ENCODE assay signal across 10 cellular contexts in the genomic region with DNA sequence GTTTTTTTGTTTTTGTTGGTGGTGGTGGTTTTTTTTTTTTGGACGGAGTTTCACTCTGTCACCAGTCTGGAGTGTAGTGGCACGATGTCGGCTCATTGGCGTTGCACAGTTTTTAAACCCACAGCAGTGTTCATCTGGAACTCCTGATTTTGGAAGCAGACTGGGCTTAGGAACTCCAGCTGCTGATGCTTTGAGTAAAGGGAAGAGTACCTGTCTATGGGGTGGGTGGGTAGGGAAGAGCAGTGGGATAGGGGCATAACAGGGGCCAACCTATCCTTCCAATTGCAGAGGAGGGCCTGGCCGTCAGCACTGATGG. TPM values are rescaled to one million over a fixed set of nuclear protein-coding genes. Genes with fewer than 3 reads are reported as not detected.
DNase-seq lines count a peak whose midpoint lies in the region; ATAC-seq and TF ChIP-seq lines count a peak whose summit lies in the region.
"Had no signal": no experiment of that assay in that cellular context is flagged by ENCODE, and none has a peak within 500 bp of the region (broad histone marks: within the 10 kb centered on the region; RNA-seq: fewer than 3 reads in every experiment).

No MANE protein-coding gene starts in this region.

- CTCF ChIA-PET in CD4-positive, alpha-beta memory T cell (lab: Charles Lee; ENCODE audit: partially characterized antibody): no interaction called here

- H3K9ac ChIP-seq in NT2/D1 (ENCODE audit: insufficient read length, low read depth): no peak overlapping the region

- TF ChIP-seq CTCF in psoas muscle (IDR thresholded peaks at IDR 0.05): no peak

- WGBS in psoas muscle, 3 donors: 27 to 58% (median 44%) methylated on average over 5 of the region's 5 CpGs

- POLR2A ChIA-PET in CD4-positive, alpha-beta memory T cell (lab: Charles Lee; ENCODE audit: partially characterized antibody): no interaction called here

- H3K9me3 ChIP-seq in CD4-positive, alpha-beta memory T cell (ENCODE audit: control insufficient read depth in 1 of 2, low read length in 2 of 2): no peaks in the 10 kb centered on the region
- H3K9me3 ChIP-seq in NT2/D1 (ENCODE audit: insufficient read depth, low read length) (no peaks in the 10 kb centered on the region), psoas muscle (no peaks in the 10 kb centered on the region)

- intact Hi-C loops in CD4-positive, alpha-beta memory T cell (cut with micrococcal nuclease): loop anchor here (5.0 kb wide), 2 partner anchors 34 to 1031 kb away; no protein-coding TSS in a partner anchor
- intact Hi-C loops in psoas muscle (cut with DNase I): no loop called here

- peak overlapping the region; percentile 86 to 97 (median 94) for H3K27ac Mint-ChIP-seq in CD4-positive, alpha-beta memory T cell
- peak overlapping the region; percentile 92 to 96 for H3K27ac Mint-ChIP-seq in effector memory CD8-positive, alpha-beta T cell

- peaks cover 41 to 64% (median 52%) of the 10 kb centered on the region in 4 donors for H3K4me1 Mint-ChIP-seq in CD4-positive, alpha-beta memory T cell
- H3K4me1 Mint-ChIP-seq in effector memory CD8-positive, alpha-beta T cell (ENCODE audit: low read depth in 2 of 2): peaks cover 60 to 65% of the 10 kb centered on the region in 2 donors

- no peak for ATAC-seq in effector memory CD8-positive, alpha-beta T cell (replicated peaks)
- ATAC-seq in psoas muscle (no peak), HG02588 (IDR thresholded peaks at IDR 0.05; ENCODE audit: unreplicated experiment) (no peak), left lobe of liver (no peak), GM18868 (IDR thresholded peaks at IDR 0.05; ENCODE audit: unreplicated experiment) (no peak)

- no peaks in the 10 kb centered on the region for H3K36me3 ChIP-seq in CD4-positive, alpha-beta memory T cell (ENCODE audit: insufficient read depth, low read length)
- H3K36me3 ChIP-seq in NT2/D1 (ENCODE audit: insufficient read depth, insufficient read length, low read length) (peaks cover 19% of the 10 kb centered on the region), psoas muscle (ENCODE audit: insufficient read depth in 1 of 2, low read depth in 1 of 2) (no peaks in the 10 kb centered on the region)

- peaks cover 54% of the 10 kb centered on the region for H3K4me1 ChIP-seq in CD4-positive, alpha-beta memory T cell (ENCODE audit: insufficient read depth, low read length)
- H3K4me1 ChIP-seq in NT2/D1 (ENCODE audit: insufficient read depth, insufficient read length): peaks cover 11% of the 10 kb centered on the region
- H3K4me1 ChIP-seq in psoas muscle: peaks cover 45% of the 10 kb centered on the region

- H3K9me3 Mint-ChIP-seq in CD4-positive, alpha-beta memory T cell: no peaks in the 10 kb centered on the region
- no peaks in the 10 kb centered on the region for H3K9me3 Mint-ChIP-seq in effector memory CD8-positive, alpha-beta T cell

- H3K4me3 Mint-ChIP-seq in CD4-positive, alpha-beta memory T cell: peak overlapping the region; percentile 92 to 99 (median 96)
- H3K4me3 Mint-ChIP-seq in effector memory CD8-positive, alpha-beta T cell: peak overlapping the region; percentile 98 to 99

- no peaks in the 10 kb centered on the region for H3K27me3 Mint-ChIP-seq in CD4-positive, alpha-beta memory T cell
- no peaks in the 10 kb centered on the region for H3K27me3 Mint-ChIP-seq in effector memory CD8-positive, alpha-beta T cell

- peak overlapping the region; percentile 72 for H3K27ac ChIP-seq in CD4-positive, alpha-beta memory T cell (ENCODE audit: low read depth, low read length)
- no peak overlapping the region for H3K27ac ChIP-seq in psoas muscle

- peak in 3 of 5 donors; percentile 37 to 47 (median 37) for DNase-seq in CD4-positive, alpha-beta memory T cell
- DNase-seq in NT2/D1 (ENCODE audit: low read depth, low spot score) (no peak), psoas muscle (no peak), cortex of kidney (lab: John Stamatoyannopoulos, UW) (no peak), left lobe of liver (ENCODE audit: low spot score) (no peak)
- no peak for DNase-seq in effector memory CD8-positive, alpha-beta T cell
- DNase-seq: NCI-H1092 treated with DMSO at 0.1 percent for 48 hours had no signal

- no peaks in the 10 kb centered on the region for H3K27me3 ChIP-seq in CD4-positive, alpha-beta memory T cell (ENCODE audit: insufficient read depth, low read length)
- peaks cover 29% of the 10 kb centered on the region for H3K27me3 ChIP-seq in NT2/D1 (ENCODE audit: insufficient read depth, insufficient read length)
- H3K27me3 ChIP-seq in psoas muscle (ENCODE audit: insufficient read depth in 3 of 3, low read length in 2 of 3): no peaks in the 10 kb centered on the region

- peak overlapping the region; percentile 96 to 98 for H3K4me3 ChIP-seq in CD4-positive, alpha-beta memory T cell (ENCODE audit: low read length in 2 of 2)
- peak overlapping the region; percentile 73 for H3K4me3 ChIP-seq in NT2/D1 (ENCODE audit: insufficient read length, low read depth)
- peak overlapping the region; percentile 92 for H3K4me3 ChIP-seq in psoas muscle

- peaks cover 0 to 38% of the 10 kb centered on the region in 2 donors for H3K36me3 Mint-ChIP-seq in CD4-positive, alpha-beta memory T cell
- peaks cover 42% of the 10 kb centered on the region for H3K36me3 Mint-ChIP-seq in effector memory CD8-positive, alpha-beta T cell (ENCODE audit: insufficient read depth)

RNA-seq across cellular contexts. Expression of gene CD99, which starts 2.0 kb away (rescaled TPM):
- 100 to 1,000 TPM; 283 to 289 TPM for total RNA-seq in CD4-positive, alpha-beta memory T cell
- polyA plus RNA-seq in CD4-positive, alpha-beta memory T cell: 100 to 1,000 TPM; 388 to 400 TPM
- total RNA-seq in psoas muscle (100 to 1,000 TPM; 122 to 128 (median 126) TPM), left lobe of liver (152 TPM)
- polyA plus RNA-seq in psoas muscle: 100 to 1,000 TPM; 118 to 239 (median 196) TPM

RNA-seq across cellular contexts. Expression of gene XG, which starts 58.8 kb away (rescaled TPM):
- under 1 TPM in 1 of 2 experiments, not detected in 1; 0.32 TPM for total RNA-seq in CD4-positive, alpha-beta memory T cell
- polyA plus RNA-seq in CD4-positive, alpha-beta memory T cell: not detected
- total RNA-seq in psoas muscle: 1 to 10 TPM in 1 of 4 donors, under 1 TPM in 3; 0.29 to 3.5 (median 0.66) TPM
- polyA plus RNA-seq in psoas muscle: under 1 TPM; 0.46 to 0.87 (median 0.52) TPM
- not detected for total RNA-seq in left lobe of liver
- total RNA-seq: SK-MEL-5 had no signal

Comparison
In these comparisons a context has a peak if more than half of its experiments do, and no peak if none do; other contexts are left out.
1. DNase-seq: peak in CD4-positive, alpha-beta memory T cell (3 of 5); none in NT2/D1 (single experiment), effector memory CD8-positive, alpha-beta T cell (0 of 3), psoas muscle (0 of 2), cortex of kidney (single experiment) and left lobe of liver (single experiment).
2. Peak in every context shown above with its lines, with median percentiles within 50 percentile points of each other: H3K4me3 ChIP-seq.